ENCODE assay signal across 1 cellular context in the genomic region with DNA sequence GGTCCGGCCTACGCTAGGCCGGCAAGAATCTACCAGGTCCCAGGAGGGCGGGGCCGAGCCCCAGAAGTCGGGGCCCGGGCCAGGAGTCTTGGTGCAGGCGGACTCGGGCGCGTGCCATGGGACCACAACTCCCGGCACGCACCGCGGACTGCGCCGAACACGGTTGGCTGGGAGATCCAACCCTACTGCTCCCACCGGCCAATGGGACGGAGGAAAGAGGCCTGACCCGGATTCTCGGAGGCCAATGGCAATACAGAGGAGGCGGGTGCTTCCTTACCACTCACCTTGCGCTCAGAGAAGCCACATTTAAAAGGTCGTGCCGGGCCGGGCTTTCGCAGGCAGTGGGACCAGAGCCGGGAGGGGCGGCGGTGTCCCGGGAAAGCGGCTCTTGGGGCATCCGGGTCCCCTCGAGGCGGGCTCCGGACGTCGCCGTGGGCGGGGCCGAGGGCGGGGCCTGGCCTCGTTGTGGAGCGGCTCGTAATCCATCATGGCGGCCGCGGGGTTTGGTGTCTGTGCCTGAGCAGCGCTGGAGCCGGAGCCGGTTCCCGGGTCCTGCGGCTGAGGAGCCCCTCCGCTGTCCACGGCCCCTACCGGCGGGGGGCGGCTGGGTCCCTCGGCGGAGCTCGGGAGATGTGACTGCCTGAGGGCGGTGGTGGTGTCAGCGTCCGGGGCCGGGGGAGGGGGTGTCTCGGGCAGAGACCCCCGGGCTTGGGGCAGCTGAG.
TF ChIP-seq lines count a peak whose summit lies in the region.

No MANE protein-coding gene starts in this region.

TF ChIP-seq in K562, 482 proteins besides CTCF, POLR2A, EP300 and RAD21 (continued from another document and continues in another):
- TF ChIP-seq, protein P1, sequence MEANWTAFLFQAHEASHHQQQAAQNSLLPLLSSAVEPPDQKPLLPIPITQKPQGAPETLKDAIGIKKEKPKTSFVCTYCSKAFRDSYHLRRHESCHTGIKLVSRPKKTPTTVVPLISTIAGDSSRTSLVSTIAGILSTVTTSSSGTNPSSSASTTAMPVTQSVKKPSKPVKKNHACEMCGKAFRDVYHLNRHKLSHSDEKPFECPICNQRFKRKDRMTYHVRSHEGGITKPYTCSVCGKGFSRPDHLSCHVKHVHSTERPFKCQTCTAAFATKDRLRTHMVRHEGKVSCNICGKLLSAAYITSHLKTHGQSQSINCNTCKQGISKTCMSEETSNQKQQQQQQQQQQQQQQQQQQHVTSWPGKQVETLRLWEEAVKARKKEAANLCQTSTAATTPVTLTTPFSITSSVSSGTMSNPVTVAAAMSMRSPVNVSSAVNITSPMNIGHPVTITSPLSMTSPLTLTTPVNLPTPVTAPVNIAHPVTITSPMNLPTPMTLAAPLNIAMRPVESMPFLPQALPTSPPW (CRISPR knock-in tag; IDR thresholded peaks at IDR 0.05): peak; percentile 78
- TF ChIP-seq ATF7 (IDR thresholded peaks at IDR 0.05): peak; percentile 77
- TF ChIP-seq, protein P2, sequence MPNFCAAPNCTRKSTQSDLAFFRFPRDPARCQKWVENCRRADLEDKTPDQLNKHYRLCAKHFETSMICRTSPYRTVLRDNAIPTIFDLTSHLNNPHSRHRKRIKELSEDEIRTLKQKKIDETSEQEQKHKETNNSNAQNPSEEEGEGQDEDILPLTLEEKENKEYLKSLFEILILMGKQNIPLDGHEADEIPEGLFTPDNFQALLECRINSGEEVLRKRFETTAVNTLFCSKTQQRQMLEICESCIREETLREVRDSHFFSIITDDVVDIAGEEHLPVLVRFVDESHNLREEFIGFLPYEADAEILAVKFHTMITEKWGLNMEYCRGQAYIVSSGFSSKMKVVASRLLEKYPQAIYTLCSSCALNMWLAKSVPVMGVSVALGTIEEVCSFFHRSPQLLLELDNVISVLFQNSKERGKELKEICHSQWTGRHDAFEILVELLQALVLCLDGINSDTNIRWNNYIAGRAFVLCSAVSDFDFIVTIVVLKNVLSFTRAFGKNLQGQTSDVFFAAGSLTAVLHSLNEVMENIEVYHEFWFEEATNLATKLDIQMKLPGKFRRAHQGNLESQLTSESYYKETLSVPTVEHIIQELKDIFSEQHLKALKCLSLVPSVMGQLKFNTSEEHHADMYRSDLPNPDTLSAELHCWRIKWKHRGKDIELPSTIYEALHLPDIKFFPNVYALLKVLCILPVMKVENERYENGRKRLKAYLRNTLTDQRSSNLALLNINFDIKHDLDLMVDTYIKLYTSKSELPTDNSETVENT (CRISPR knock-in tag; IDR thresholded peaks at IDR 0.05): 0 out of 2 replicates have a peak, but pooled peaks have one; percentile 11
- TF ChIP-seq KDM5B (IDR thresholded peaks at IDR 0.05; ENCODE audit: insufficient replicate concordance, low read depth, low read length): peak; percentile 71
- TF ChIP-seq SAP30 (IDR thresholded peaks at IDR 0.05; ENCODE audit: borderline replicate concordance, insufficient read depth, low read depth, low read length, poor library complexity, severe bottlenecking): peak; percentile 78
- peak; percentile 52 for TF ChIP-seq GABPA (tag; conservative IDR thresholded peaks at IDR 0.05; ENCODE audit: low read depth)
- no peak for TF ChIP-seq ZNF140 (CRISPR knock-in tag; IDR thresholded peaks at IDR 0.05)
- TF ChIP-seq TCF3 (CRISPR knock-in tag; IDR thresholded peaks at IDR 0.05): no peak
- no peak for TF ChIP-seq SAFB (IDR thresholded peaks at IDR 0.05; ENCODE audit: borderline replicate concordance, low read depth, low read length)
- no peak for TF ChIP-seq POLR3G (IDR thresholded peaks at IDR 0.05; ENCODE audit: extremely low read depth, insufficient read length, insufficient replicate concordance)
- TF ChIP-seq SIN3A (IDR thresholded peaks at IDR 0.05; ENCODE audit: borderline replicate concordance in 2 of 2, control insufficient read depth in 1 of 2, low read depth in 2 of 2, low read length in 2 of 2): peak; percentile 61 to 79; a peak in 2 of 4 replicates
- no peak for TF ChIP-seq ZNF76 (CRISPR knock-in tag; IDR thresholded peaks at IDR 0.05; ENCODE audit: borderline replicate concordance)
- TF ChIP-seq SIN3B (IDR thresholded peaks at IDR 0.05; ENCODE audit: low read depth): peak; percentile 16; the same call in 1 of the 2 replicates
- peak; percentile 94 for TF ChIP-seq FOS (IDR thresholded peaks at IDR 0.05; ENCODE audit: extremely low read depth, insufficient read length)
- peak; percentile 68 for TF ChIP-seq CXXC5 (CRISPR knock-in tag; IDR thresholded peaks at IDR 0.05)
- peak; percentile 75 for TF ChIP-seq SUPT5H (IDR thresholded peaks at IDR 0.05)
- 0 out of 2 replicates have a peak, but pooled peaks have one; percentile 25 for TF ChIP-seq ERF (CRISPR knock-in tag; IDR thresholded peaks at IDR 0.05)
- TF ChIP-seq GATAD2A (IDR thresholded peaks at IDR 0.05): peak; percentile 66; the same call in 1 of the 2 replicates
- TF ChIP-seq UBTF (IDR thresholded peaks at IDR 0.05; ENCODE audit: borderline replicate concordance in 1 of 2, low read depth in 2 of 2, low read length in 2 of 2): peak in 1 of 2 experiments; percentile 43; a peak in 1 of 4 replicates
- TF ChIP-seq HMGN3 (IDR thresholded peaks at IDR 0.05; ENCODE audit: borderline replicate concordance, extremely low read depth, insufficient read length, low read depth, low read length): peak; percentile 39
- TF ChIP-seq RB1 (IDR thresholded peaks at IDR 0.05; ENCODE audit: low read depth): peak; percentile 48; the same call in 1 of the 2 replicates
- no peak for TF ChIP-seq SRSF3 (IDR thresholded peaks at IDR 0.05; ENCODE audit: insufficient read depth, low read length)
- TF ChIP-seq ZNF398 (CRISPR knock-in tag; IDR thresholded peaks at IDR 0.05): no peak
- TF ChIP-seq GABPB1 (CRISPR knock-in tag; IDR thresholded peaks at IDR 0.05): peak; percentile 53; the same call in 1 of the 2 replicates
- no peak for TF ChIP-seq EWSR1 (IDR thresholded peaks at IDR 0.05; ENCODE audit: borderline replicate concordance, low read depth, partially characterized antibody)
- TF ChIP-seq HMGXB4 (CRISPR knock-in tag; IDR thresholded peaks at IDR 0.05): 0 out of 2 replicates have a peak, but pooled peaks have one; percentile 40
- TF ChIP-seq, protein P3, sequence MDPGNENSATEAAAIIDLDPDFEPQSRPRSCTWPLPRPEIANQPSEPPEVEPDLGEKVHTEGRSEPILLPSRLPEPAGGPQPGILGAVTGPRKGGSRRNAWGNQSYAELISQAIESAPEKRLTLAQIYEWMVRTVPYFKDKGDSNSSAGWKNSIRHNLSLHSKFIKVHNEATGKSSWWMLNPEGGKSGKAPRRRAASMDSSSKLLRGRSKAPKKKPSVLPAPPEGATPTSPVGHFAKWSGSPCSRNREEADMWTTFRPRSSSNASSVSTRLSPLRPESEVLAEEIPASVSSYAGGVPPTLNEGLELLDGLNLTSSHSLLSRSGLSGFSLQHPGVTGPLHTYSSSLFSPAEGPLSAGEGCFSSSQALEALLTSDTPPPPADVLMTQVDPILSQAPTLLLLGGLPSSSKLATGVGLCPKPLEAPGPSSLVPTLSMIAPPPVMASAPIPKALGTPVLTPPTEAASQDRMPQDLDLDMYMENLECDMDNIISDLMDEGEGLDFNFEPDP (CRISPR knock-in tag; IDR thresholded peaks at IDR 0.05): no peak
- peak; percentile 23; the same call in 1 of the 2 replicates for TF ChIP-seq FOXP1 (CRISPR knock-in tag; IDR thresholded peaks at IDR 0.05)
- TF ChIP-seq SRSF9 (IDR thresholded peaks at IDR 0.05; ENCODE audit: borderline replicate concordance, low read depth, low read length): no peak
- peak; percentile 42; the same call in 1 of the 2 replicates for TF ChIP-seq EP400 (IDR thresholded peaks at IDR 0.05)
- 0 out of 2 replicates have a peak, but pooled peaks have one; percentile 50 for TF ChIP-seq ZBTB40 (IDR thresholded peaks at IDR 0.05)
- TF ChIP-seq ZBTB40 (CRISPR knock-in tag; IDR thresholded peaks at IDR 0.05): no peak
- peak; percentile 56 for TF ChIP-seq NR2C1 (IDR thresholded peaks at IDR 0.05)
- TF ChIP-seq NR2C1 (tag; IDR thresholded peaks at IDR 0.05): peak; percentile 79
